In the genomic region with DNA sequence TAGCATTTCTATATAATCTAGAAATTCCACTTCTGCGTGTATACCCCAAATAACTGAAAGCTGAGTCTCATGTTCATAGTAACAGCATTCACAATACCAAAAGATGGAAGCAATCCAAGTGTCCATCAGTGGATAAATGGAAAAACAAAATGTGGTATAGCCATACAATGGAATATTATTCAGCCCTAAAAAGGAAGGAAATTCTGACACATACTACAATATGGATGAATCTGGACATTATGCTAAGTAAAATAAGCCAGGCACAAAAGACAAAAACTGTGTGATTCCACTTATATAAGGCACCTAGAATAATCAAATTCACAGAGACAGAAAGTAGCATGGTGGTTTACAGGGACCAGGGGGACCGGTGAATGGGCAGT, we compare ENCODE assay signal across 1 cellular context.
TF ChIP-seq lines count a peak whose summit lies in the region.

No MANE protein-coding gene starts in this region.

TF ChIP-seq in GM12878, 131 proteins besides CTCF, POLR2A, EP300 and RAD21:
- no peak for TF ChIP-seq RFX5 (IDR thresholded peaks at IDR 0.05; ENCODE audit: low read depth, low read length)
- no peak for TF ChIP-seq ZNF274 (IDR thresholded peaks at IDR 0.05; ENCODE audit: insufficient read depth, insufficient read length)
- TF ChIP-seq, protein P1, sequence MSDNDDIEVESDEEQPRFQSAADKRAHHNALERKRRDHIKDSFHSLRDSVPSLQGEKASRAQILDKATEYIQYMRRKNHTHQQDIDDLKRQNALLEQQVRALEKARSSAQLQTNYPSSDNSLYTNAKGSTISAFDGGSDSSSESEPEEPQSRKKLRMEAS (IDR thresholded peaks at IDR 0.05; ENCODE audit: low read depth, low read length) = no peak
- TF ChIP-seq SUPT20H (IDR thresholded peaks at IDR 0.05; ENCODE audit: borderline replicate concordance, control insufficient read depth, low read depth, low read length) = no peak
- TF ChIP-seq, protein P2, sequence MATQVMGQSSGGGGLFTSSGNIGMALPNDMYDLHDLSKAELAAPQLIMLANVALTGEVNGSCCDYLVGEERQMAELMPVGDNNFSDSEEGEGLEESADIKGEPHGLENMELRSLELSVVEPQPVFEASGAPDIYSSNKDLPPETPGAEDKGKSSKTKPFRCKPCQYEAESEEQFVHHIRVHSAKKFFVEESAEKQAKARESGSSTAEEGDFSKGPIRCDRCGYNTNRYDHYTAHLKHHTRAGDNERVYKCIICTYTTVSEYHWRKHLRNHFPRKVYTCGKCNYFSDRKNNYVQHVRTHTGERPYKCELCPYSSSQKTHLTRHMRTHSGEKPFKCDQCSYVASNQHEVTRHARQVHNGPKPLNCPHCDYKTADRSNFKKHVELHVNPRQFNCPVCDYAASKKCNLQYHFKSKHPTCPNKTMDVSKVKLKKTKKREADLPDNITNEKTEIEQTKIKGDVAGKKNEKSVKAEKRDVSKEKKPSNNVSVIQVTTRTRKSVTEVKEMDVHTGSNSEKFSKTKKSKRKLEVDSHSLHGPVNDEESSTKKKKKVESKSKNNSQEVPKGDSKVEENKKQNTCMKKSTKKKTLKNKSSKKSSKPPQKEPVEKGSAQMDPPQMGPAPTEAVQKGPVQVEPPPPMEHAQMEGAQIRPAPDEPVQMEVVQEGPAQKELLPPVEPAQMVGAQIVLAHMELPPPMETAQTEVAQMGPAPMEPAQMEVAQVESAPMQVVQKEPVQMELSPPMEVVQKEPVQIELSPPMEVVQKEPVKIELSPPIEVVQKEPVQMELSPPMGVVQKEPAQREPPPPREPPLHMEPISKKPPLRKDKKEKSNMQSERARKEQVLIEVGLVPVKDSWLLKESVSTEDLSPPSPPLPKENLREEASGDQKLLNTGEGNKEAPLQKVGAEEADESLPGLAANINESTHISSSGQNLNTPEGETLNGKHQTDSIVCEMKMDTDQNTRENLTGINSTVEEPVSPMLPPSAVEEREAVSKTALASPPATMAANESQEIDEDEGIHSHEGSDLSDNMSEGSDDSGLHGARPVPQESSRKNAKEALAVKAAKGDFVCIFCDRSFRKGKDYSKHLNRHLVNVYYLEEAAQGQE (IDR thresholded peaks at IDR 0.05; ENCODE audit: low read depth, low read length) = no peak
- no peak for TF ChIP-seq RCOR1 (conservative IDR thresholded peaks at IDR 0.05; ENCODE audit: low read depth, low read length)
- TF ChIP-seq CHD2 (IDR thresholded peaks at IDR 0.05; ENCODE audit: borderline replicate concordance, low read depth, low read length) = no peak
- no peak for TF ChIP-seq POLR2AphosphoS2 (IDR thresholded peaks at IDR 0.05; ENCODE audit: low read depth, low read length)
- TF ChIP-seq MTA2 (IDR thresholded peaks at IDR 0.05; ENCODE audit: low read depth) = no peak
- TF ChIP-seq TCF7 (IDR thresholded peaks at IDR 0.05; ENCODE audit: borderline replicate concordance) = no peak
- TF ChIP-seq SMC3 (IDR thresholded peaks at IDR 0.05; ENCODE audit: borderline replicate concordance, low read length) = no peak
- TF ChIP-seq, protein P3, sequence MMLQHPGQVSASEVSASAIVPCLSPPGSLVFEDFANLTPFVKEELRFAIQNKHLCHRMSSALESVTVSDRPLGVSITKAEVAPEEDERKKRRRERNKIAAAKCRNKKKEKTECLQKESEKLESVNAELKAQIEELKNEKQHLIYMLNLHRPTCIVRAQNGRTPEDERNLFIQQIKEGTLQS (IDR thresholded peaks at IDR 0.05; ENCODE audit: borderline replicate concordance, extremely low read depth, low read depth, low read length) = no peak
- TF ChIP-seq TAF1 (IDR thresholded peaks at IDR 0.05; ENCODE audit: borderline replicate concordance, low read depth, low read length) = no peak
- no peak for TF ChIP-seq CEBPB (IDR thresholded peaks at IDR 0.05; ENCODE audit: borderline replicate concordance in 1 of 2, low read depth in 2 of 2, low read length in 2 of 2)
- TF ChIP-seq CHD1 (IDR thresholded peaks at IDR 0.05; ENCODE audit: low read depth, low read length) = no peak
- TF ChIP-seq, protein P4, sequence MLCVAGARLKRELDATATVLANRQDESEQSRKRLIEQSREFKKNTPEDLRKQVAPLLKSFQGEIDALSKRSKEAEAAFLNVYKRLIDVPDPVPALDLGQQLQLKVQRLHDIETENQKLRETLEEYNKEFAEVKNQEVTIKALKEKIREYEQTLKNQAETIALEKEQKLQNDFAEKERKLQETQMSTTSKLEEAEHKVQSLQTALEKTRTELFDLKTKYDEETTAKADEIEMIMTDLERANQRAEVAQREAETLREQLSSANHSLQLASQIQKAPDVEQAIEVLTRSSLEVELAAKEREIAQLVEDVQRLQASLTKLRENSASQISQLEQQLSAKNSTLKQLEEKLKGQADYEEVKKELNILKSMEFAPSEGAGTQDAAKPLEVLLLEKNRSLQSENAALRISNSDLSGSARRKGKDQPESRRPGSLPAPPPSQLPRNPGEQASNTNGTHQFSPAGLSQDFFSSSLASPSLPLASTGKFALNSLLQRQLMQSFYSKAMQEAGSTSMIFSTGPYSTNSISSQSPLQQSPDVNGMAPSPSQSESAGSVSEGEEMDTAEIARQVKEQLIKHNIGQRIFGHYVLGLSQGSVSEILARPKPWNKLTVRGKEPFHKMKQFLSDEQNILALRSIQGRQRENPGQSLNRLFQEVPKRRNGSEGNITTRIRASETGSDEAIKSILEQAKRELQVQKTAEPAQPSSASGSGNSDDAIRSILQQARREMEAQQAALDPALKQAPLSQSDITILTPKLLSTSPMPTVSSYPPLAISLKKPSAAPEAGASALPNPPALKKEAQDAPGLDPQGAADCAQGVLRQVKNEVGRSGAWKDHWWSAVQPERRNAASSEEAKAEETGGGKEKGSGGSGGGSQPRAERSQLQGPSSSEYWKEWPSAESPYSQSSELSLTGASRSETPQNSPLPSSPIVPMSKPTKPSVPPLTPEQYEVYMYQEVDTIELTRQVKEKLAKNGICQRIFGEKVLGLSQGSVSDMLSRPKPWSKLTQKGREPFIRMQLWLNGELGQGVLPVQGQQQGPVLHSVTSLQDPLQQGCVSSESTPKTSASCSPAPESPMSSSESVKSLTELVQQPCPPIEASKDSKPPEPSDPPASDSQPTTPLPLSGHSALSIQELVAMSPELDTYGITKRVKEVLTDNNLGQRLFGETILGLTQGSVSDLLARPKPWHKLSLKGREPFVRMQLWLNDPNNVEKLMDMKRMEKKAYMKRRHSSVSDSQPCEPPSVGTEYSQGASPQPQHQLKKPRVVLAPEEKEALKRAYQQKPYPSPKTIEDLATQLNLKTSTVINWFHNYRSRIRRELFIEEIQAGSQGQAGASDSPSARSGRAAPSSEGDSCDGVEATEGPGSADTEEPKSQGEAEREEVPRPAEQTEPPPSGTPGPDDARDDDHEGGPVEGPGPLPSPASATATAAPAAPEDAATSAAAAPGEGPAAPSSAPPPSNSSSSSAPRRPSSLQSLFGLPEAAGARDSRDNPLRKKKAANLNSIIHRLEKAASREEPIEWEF (IDR thresholded peaks at IDR 0.05; ENCODE audit: insufficient replicate concordance, low read depth, low read length) = no peak
- TF ChIP-seq, protein P5, sequence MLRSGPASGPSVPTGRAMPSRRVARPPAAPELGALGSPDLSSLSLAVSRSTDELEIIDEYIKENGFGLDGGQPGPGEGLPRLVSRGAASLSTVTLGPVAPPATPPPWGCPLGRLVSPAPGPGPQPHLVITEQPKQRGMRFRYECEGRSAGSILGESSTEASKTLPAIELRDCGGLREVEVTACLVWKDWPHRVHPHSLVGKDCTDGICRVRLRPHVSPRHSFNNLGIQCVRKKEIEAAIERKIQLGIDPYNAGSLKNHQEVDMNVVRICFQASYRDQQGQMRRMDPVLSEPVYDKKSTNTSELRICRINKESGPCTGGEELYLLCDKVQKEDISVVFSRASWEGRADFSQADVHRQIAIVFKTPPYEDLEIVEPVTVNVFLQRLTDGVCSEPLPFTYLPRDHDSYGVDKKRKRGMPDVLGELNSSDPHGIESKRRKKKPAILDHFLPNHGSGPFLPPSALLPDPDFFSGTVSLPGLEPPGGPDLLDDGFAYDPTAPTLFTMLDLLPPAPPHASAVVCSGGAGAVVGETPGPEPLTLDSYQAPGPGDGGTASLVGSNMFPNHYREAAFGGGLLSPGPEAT (IDR thresholded peaks at IDR 0.05; ENCODE audit: low read depth) = no peak
- TF ChIP-seq, protein P6, sequence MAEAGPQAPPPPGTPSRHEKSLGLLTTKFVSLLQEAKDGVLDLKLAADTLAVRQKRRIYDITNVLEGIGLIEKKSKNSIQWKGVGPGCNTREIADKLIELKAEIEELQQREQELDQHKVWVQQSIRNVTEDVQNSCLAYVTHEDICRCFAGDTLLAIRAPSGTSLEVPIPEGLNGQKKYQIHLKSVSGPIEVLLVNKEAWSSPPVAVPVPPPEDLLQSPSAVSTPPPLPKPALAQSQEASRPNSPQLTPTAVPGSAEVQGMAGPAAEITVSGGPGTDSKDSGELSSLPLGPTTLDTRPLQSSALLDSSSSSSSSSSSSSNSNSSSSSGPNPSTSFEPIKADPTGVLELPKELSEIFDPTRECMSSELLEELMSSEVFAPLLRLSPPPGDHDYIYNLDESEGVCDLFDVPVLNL (IDR thresholded peaks at IDR 0.05; ENCODE audit: low read depth, low read length) = no peak
